ENCODE assay signal across 12 cellular contexts in genomic region chr16:60203525-60204124, GRCh38.
DNase-seq lines count a peak whose midpoint lies in the region; ATAC-seq and TF ChIP-seq lines count a peak whose summit lies in the region.
"Had no signal": no experiment of that assay in that cellular context is flagged by ENCODE, and none has a peak within 500 bp of the region (broad histone marks: within the 10 kb centered on the region; RNA-seq: fewer than 3 reads in every experiment).

No MANE protein-coding gene starts in this region.

- H3K36me3 ChIP-seq in GM23248 (ENCODE audit: low read depth) (no peaks in the 10 kb centered on the region), adipocyte (ENCODE audit: control insufficient read depth, insufficient read depth, low read length, severe bottlenecking) (no peaks in the 10 kb centered on the region)
- H3K36me3 ChIP-seq: HAP-1 had no signal

- H3K27me3 ChIP-seq in GM23248 (replicated peaks; ENCODE audit: insufficient read depth) (no peaks in the 10 kb centered on the region), adipocyte (replicated peaks; ENCODE audit: control insufficient read depth, insufficient read depth, low read length) (peaks cover 14% of the 10 kb centered on the region)

- H3K9me2 ChIP-seq in GM23248 (ENCODE audit: insufficient read depth): no peaks in the 10 kb centered on the region

- in situ Hi-C loops in GM23248 (cut with MboI): no loop called here

- no peak overlapping the region for H3K4me3 ChIP-seq in AG09309 (ENCODE audit: control insufficient read depth, low read depth, low read length)
- H3K4me3 ChIP-seq in GM23248: no peak overlapping the region
- no peak overlapping the region for H3K4me3 ChIP-seq in adipocyte (ENCODE audit: low read length)
- H3K4me3 ChIP-seq: HAP-1 had no signal

- no peaks in the 10 kb centered on the region for H4K20me1 ChIP-seq in GM23248 (ENCODE audit: insufficient read depth)

- no peak overlapping the region for H3K27ac ChIP-seq in GM23248

- ATAC-seq in GM18907 (IDR thresholded peaks at IDR 0.05; ENCODE audit: unreplicated experiment) (no peak), HG02885 (IDR thresholded peaks at IDR 0.05; ENCODE audit: poor library complexity, unreplicated experiment) (no peak)

- peak; percentile 49 for TF ChIP-seq CTCF in AG09309 (IDR thresholded peaks at IDR 0.05; ENCODE audit: control insufficient read depth, insufficient read depth, low read depth, low read length, missing control alignments)

- WGBS in GM23248 (ENCODE audit: low coverage in 1 of 2, low lambda C conversion rate in 2 of 2, missing lambda C conversion rate in 2 of 2), 2 experiments: 11 to 13% methylated on average over 3 of the region's 3 CpGs

- H3K4me1 ChIP-seq in GM23248 (ENCODE audit: insufficient read depth): no peaks in the 10 kb centered on the region
- peaks cover 8% of the 10 kb centered on the region for H3K4me1 ChIP-seq in adipocyte (ENCODE audit: control insufficient read depth, insufficient read depth, low read length)

- H3F3A ChIP-seq in GM23248 (ENCODE audit: insufficient read depth): no peaks in the 10 kb centered on the region

- no peaks in the 10 kb centered on the region for H3K79me2 ChIP-seq in GM23248 (ENCODE audit: insufficient read depth)

- no peak overlapping the region for H2AFZ ChIP-seq in GM23248

- no peaks in the 10 kb centered on the region for H3K9me3 ChIP-seq in GM23248 (ENCODE audit: low read depth)
- no peaks in the 10 kb centered on the region for H3K9me3 ChIP-seq in adipocyte (ENCODE audit: control insufficient read depth, low read length)
- H3K9me3 ChIP-seq: HAP-1 had no signal

- DNase-seq in AG09309 (ENCODE audit: low read depth) (no peak), GM23248 (peak; percentile 29), adipocyte (ENCODE audit: low read depth) (peak; percentile 51), left kidney (ENCODE audit: low read depth, low spot score) (peak; percentile 18), NCI-H345 (lab: John Stamatoyannopoulos, UW) (no peak)
- no peak for DNase-seq in stimulated activated CD4-positive, alpha-beta T cell treated with anti-CD3 and anti-CD28 coated beads, Interleukin-15, amount 100 ng/mL, for 24 hours
- DNase-seq: activated naive CD8-positive, alpha-beta T cell treated with anti-CD3 and anti-CD28 coated beads, Interleukin-2, amount 10 ng/mL, durations not matched to agents 7 days and 5 days; islet precursor cell; stimulated activated CD4-positive, alpha-beta T cell treated with anti-CD3 and anti-CD28 coated beads, Interleukin-1b, Interleukin-23, amount 100 ng/mL, for 48 hours had no signal

- H3K4me2 ChIP-seq in GM23248 (ENCODE audit: unreplicated experiment): no peak overlapping the region

- H3K9ac ChIP-seq in GM23248 (no peak overlapping the region), adipocyte (ENCODE audit: low read length) (no peak overlapping the region)

Comparison
In these comparisons a context has a peak if more than half of its experiments do, and no peak if none do; other contexts are left out.
1. DNase-seq: peak in GM23248 (single experiment), adipocyte (single experiment) and left kidney (single experiment); none in AG09309 (single experiment), NCI-H345 (single experiment) and stimulated activated CD4-positive, alpha-beta T cell treated with anti-CD3 and anti-CD28 coated beads, Interleukin-15, amount 100 ng/mL, for 24 hours (single experiment).